ENCODE assay signal across 1 cellular context in the genomic region with DNA sequence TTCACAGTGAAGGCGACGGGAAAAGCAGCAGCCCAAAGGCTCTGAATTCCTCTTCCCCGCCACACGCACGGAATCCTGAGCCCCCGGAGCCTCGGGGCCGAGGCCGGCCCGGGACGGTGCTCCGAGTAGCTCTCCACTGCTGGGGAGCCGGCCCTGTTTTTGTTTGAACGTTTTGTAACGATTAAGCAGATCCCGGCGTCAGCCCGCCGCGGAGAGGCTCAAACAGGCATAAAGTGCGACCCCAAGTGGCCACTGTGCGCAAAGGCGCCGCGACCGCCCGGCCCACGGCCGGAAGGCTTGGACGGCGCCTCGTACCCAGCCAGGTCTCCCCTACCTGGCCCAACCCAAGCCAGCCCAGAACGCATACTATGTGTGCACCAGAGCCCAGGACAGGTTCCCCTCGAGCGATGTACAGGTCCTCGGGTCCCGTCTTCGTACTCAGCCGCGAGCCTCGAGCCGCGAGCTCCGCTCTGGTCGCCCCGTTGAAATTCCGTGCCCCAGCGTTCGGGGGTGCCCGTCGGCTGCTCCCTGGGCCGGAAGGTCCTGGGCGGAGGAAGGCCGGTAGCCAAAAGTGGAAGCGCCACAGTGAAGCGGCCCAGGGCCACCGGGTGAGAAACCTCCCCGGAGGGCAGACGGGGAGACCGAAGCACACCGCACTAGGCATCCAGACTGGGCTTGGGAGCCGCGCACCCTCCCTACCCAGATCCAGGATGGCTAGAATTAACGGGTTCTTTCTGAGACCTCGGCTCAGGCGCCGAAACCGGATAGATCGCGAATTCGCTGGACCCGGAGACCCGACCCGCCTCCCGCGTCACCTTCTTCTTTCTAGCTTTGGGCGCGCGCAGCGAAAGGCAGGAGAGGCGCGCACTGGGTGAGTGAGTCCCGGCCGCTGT.
TF ChIP-seq lines count a peak whose summit lies in the region.

No MANE protein-coding gene starts in this region.

TF ChIP-seq in HepG2, 621 proteins besides CTCF, POLR2A, EP300 and RAD21 (continued from another document and continues in another):
- TF ChIP-seq, protein P1, sequence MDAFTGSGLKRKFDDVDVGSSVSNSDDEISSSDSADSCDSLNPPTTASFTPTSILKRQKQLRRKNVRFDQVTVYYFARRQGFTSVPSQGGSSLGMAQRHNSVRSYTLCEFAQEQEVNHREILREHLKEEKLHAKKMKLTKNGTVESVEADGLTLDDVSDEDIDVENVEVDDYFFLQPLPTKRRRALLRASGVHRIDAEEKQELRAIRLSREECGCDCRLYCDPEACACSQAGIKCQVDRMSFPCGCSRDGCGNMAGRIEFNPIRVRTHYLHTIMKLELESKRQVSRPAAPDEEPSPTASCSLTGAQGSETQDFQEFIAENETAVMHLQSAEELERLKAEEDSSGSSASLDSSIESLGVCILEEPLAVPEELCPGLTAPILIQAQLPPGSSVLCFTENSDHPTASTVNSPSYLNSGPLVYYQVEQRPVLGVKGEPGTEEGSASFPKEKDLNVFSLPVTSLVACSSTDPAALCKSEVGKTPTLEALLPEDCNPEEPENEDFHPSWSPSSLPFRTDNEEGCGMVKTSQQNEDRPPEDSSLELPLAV (CRISPR knock-in tag; conservative IDR thresholded peaks at IDR 0.05; ENCODE audit: low read depth): no peak
- TF ChIP-seq NFE2 (CRISPR knock-in tag; IDR thresholded peaks at IDR 0.05) (no peak), ZNF274 (CRISPR knock-in tag; IDR thresholded peaks at IDR 0.05) (peak; percentile 88; the same call in 1 of the 2 replicates), ASH2L (IDR thresholded peaks at IDR 0.05; ENCODE audit: insufficient read length, low read depth, low read length) (no peak), SIX4 (CRISPR knock-in tag; IDR thresholded peaks at IDR 0.05) (no peak), ZNF354B (CRISPR knock-in tag; IDR thresholded peaks at IDR 0.05) (peak; percentile 69; the same call in 1 of the 2 replicates), ZKSCAN5 (CRISPR knock-in tag; IDR thresholded peaks at IDR 0.05) (no peak), STAG1 (CRISPR knock-in tag; IDR thresholded peaks at IDR 0.05) (peak; percentile 96), ZNF484 (CRISPR knock-in tag; IDR thresholded peaks at IDR 0.05; ENCODE audit: borderline replicate concordance, low read depth) (no peak), THAP11 (CRISPR knock-in tag; IDR thresholded peaks at IDR 0.05) (0 out of 2 replicates have a peak, but pooled peaks have one; percentile 22), NFKB2 (CRISPR knock-in tag; IDR thresholded peaks at IDR 0.05; ENCODE audit: borderline replicate concordance) (peak; percentile 80; the same call in 1 of the 2 replicates), SMARCC2 (IDR thresholded peaks at IDR 0.05) (no peak), BRCA1 (CRISPR knock-in tag; IDR thresholded peaks at IDR 0.05) (no peak), FOXC1 (CRISPR knock-in tag; IDR thresholded peaks at IDR 0.05; ENCODE audit: borderline replicate concordance) (peak; percentile 77; the same call in 1 of the 2 replicates), SRSF9 (IDR thresholded peaks at IDR 0.05; ENCODE audit: borderline replicate concordance, insufficient read depth, low read depth, low read length, poor library complexity, severe bottlenecking) (no peak), KLF12 (CRISPR knock-in tag; IDR thresholded peaks at IDR 0.05; ENCODE audit: borderline replicate concordance) (no peak), PPARG (CRISPR knock-in tag; conservative IDR thresholded peaks at IDR 0.05) (no peak), ZNF263 (CRISPR knock-in tag; IDR thresholded peaks at IDR 0.05) (peak; percentile 57; the same call in 1 of the 2 replicates), HNF4G (IDR thresholded peaks at IDR 0.05; ENCODE audit: borderline replicate concordance, low read depth, low read length) (no peak; the same call in 1 of the 2 replicates), HNF4G (CRISPR knock-in tag; IDR thresholded peaks at IDR 0.05; ENCODE audit: borderline replicate concordance, low read depth) (no peak), HCFC1 (IDR thresholded peaks at IDR 0.05; ENCODE audit: low read depth, low read length) (no peak), ZNF251 (CRISPR knock-in tag; IDR thresholded peaks at IDR 0.05) (no peak), ZNF12 (CRISPR knock-in tag; IDR thresholded peaks at IDR 0.05) (no peak), ZNF136 (CRISPR knock-in tag; IDR thresholded peaks at IDR 0.05; ENCODE audit: low read depth) (no peak; the same call in 1 of the 2 replicates), NFIC (IDR thresholded peaks at IDR 0.05; ENCODE audit: low read length) (no peak)
- TF ChIP-seq, protein P2, sequence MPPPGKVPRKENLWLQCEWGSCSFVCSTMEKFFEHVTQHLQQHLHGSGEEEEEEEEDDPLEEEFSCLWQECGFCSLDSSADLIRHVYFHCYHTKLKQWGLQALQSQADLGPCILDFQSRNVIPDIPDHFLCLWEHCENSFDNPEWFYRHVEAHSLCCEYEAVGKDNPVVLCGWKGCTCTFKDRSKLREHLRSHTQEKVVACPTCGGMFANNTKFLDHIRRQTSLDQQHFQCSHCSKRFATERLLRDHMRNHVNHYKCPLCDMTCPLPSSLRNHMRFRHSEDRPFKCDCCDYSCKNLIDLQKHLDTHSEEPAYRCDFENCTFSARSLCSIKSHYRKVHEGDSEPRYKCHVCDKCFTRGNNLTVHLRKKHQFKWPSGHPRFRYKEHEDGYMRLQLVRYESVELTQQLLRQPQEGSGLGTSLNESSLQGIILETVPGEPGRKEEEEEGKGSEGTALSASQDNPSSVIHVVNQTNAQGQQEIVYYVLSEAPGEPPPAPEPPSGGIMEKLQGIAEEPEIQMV (CRISPR knock-in tag; IDR thresholded peaks at IDR 0.05; ENCODE audit: low read depth): no peak
- TF ChIP-seq, protein P3, sequence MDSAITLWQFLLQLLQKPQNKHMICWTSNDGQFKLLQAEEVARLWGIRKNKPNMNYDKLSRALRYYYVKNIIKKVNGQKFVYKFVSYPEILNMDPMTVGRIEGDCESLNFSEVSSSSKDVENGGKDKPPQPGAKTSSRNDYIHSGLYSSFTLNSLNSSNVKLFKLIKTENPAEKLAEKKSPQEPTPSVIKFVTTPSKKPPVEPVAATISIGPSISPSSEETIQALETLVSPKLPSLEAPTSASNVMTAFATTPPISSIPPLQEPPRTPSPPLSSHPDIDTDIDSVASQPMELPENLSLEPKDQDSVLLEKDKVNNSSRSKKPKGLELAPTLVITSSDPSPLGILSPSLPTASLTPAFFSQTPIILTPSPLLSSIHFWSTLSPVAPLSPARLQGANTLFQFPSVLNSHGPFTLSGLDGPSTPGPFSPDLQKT (CRISPR knock-in tag; IDR thresholded peaks at IDR 0.05; ENCODE audit: borderline replicate concordance): no peak
- TF ChIP-seq, protein P4, sequence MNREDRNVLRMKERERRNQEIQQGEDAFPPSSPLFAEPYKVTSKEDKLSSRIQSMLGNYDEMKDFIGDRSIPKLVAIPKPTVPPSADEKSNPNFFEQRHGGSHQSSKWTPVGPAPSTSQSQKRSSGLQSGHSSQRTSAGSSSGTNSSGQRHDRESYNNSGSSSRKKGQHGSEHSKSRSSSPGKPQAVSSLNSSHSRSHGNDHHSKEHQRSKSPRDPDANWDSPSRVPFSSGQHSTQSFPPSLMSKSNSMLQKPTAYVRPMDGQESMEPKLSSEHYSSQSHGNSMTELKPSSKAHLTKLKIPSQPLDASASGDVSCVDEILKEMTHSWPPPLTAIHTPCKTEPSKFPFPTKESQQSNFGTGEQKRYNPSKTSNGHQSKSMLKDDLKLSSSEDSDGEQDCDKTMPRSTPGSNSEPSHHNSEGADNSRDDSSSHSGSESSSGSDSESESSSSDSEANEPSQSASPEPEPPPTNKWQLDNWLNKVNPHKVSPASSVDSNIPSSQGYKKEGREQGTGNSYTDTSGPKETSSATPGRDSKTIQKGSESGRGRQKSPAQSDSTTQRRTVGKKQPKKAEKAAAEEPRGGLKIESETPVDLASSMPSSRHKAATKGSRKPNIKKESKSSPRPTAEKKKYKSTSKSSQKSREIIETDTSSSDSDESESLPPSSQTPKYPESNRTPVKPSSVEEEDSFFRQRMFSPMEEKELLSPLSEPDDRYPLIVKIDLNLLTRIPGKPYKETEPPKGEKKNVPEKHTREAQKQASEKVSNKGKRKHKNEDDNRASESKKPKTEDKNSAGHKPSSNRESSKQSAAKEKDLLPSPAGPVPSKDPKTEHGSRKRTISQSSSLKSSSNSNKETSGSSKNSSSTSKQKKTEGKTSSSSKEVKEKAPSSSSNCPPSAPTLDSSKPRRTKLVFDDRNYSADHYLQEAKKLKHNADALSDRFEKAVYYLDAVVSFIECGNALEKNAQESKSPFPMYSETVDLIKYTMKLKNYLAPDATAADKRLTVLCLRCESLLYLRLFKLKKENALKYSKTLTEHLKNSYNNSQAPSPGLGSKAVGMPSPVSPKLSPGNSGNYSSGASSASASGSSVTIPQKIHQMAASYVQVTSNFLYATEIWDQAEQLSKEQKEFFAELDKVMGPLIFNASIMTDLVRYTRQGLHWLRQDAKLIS (CRISPR knock-in tag; IDR thresholded peaks at IDR 0.05): no peak
- TF ChIP-seq, protein P5, sequence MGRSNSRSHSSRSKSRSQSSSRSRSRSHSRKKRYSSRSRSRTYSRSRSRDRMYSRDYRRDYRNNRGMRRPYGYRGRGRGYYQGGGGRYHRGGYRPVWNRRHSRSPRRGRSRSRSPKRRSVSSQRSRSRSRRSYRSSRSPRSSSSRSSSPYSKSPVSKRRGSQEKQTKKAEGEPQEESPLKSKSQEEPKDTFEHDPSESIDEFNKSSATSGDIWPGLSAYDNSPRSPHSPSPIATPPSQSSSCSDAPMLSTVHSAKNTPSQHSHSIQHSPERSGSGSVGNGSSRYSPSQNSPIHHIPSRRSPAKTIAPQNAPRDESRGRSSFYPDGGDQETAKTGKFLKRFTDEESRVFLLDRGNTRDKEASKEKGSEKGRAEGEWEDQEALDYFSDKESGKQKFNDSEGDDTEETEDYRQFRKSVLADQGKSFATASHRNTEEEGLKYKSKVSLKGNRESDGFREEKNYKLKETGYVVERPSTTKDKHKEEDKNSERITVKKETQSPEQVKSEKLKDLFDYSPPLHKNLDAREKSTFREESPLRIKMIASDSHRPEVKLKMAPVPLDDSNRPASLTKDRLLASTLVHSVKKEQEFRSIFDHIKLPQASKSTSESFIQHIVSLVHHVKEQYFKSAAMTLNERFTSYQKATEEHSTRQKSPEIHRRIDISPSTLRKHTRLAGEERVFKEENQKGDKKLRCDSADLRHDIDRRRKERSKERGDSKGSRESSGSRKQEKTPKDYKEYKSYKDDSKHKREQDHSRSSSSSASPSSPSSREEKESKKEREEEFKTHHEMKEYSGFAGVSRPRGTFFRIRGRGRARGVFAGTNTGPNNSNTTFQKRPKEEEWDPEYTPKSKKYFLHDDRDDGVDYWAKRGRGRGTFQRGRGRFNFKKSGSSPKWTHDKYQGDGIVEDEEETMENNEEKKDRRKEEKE (IDR thresholded peaks at IDR 0.05): no peak
- TF ChIP-seq, protein P6, sequence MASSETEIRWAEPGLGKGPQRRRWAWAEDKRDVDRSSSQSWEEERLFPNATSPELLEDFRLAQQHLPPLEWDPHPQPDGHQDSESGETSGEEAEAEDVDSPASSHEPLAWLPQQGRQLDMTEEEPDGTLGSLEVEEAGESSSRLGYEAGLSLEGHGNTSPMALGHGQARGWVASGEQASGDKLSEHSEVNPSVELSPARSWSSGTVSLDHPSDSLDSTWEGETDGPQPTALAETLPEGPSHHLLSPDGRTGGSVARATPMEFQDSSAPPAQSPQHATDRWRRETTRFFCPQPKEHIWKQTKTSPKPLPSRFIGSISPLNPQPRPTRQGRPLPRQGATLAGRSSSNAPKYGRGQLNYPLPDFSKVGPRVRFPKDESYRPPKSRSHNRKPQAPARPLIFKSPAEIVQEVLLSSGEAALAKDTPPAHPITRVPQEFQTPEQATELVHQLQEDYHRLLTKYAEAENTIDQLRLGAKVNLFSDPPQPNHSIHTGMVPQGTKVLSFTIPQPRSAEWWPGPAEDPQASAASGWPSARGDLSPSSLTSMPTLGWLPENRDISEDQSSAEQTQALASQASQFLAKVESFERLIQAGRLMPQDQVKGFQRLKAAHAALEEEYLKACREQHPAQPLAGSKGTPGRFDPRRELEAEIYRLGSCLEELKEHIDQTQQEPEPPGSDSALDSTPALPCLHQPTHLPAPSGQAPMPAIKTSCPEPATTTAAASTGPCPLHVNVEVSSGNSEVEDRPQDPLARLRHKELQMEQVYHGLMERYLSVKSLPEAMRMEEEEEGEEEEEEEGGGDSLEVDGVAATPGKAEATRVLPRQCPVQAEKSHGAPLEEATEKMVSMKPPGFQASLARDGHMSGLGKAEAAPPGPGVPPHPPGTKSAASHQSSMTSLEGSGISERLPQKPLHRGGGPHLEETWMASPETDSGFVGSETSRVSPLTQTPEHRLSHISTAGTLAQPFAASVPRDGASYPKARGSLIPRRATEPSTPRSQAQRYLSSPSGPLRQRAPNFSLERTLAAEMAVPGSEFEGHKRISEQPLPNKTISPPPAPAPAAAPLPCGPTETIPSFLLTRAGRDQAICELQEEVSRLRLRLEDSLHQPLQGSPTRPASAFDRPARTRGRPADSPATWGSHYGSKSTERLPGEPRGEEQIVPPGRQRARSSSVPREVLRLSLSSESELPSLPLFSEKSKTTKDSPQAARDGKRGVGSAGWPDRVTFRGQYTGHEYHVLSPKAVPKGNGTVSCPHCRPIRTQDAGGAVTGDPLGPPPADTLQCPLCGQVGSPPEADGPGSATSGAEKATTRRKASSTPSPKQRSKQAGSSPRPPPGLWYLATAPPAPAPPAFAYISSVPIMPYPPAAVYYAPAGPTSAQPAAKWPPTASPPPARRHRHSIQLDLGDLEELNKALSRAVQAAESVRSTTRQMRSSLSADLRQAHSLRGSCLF (CRISPR knock-in tag; IDR thresholded peaks at IDR 0.05; ENCODE audit: borderline replicate concordance): no peak
- TF ChIP-seq, protein P7, sequence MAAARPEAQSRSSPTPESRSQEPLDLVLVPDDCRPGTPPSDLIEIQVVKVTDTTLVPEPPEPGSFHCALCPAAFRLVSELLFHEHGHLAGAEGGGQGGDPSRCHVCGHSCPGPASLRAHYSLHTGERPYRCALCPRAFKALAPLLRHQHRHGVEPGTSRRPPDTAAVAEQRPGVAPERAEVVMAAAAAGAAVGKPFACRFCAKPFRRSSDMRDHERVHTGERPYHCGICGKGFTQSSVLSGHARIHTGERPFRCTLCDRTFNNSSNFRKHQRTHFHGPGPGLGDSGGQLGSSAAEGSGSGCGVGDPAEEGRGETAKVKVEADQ (CRISPR knock-in tag; IDR thresholded peaks at IDR 0.05; ENCODE audit: borderline replicate concordance): peak; percentile 80; the same call in 1 of the 2 replicates
- TF ChIP-seq, protein P8, sequence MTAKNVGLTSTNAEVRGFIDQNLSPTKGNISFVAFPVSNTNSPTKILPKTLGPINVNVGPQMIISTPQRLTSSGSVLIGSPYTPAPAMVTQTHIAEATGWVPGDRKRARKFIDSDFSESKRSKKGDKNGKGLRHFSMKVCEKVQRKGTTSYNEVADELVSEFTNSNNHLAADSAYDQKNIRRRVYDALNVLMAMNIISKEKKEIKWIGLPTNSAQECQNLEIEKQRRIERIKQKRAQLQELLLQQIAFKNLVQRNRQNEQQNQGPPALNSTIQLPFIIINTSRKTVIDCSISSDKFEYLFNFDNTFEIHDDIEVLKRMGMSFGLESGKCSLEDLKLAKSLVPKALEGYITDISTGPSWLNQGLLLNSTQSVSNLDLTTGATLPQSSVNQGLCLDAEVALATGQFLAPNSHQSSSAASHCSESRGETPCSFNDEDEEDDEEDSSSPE (CRISPR knock-in tag; IDR thresholded peaks at IDR 0.05): no peak; the same call in 1 of the 2 replicates
- TF ChIP-seq, protein P9, sequence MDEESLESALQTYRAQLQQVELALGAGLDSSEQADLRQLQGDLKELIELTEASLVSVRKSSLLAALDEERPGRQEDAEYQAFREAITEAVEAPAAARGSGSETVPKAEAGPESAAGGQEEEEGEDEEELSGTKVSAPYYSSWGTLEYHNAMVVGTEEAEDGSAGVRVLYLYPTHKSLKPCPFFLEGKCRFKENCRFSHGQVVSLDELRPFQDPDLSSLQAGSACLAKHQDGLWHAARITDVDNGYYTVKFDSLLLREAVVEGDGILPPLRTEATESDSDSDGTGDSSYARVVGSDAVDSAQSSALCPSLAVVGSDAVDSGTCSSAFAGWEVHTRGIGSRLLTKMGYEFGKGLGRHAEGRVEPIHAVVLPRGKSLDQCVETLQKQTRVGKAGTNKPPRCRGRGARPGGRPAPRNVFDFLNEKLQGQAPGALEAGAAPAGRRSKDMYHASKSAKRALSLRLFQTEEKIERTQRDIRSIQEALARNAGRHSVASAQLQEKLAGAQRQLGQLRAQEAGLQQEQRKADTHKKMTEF (CRISPR knock-in tag; IDR thresholded peaks at IDR 0.05): peak; percentile 31; the same call in 1 of the 2 replicates
